27 cellular contexts compared by ENCODE assay signal in genomic region chr9:28620011-28620410, GRCh38.
"Had no signal": no experiment of that assay in that cellular context is flagged by ENCODE, and none has a peak within 500 bp of the region (broad histone marks: within the 10 kb centered on the region; RNA-seq: fewer than 3 reads in every experiment).

No MANE protein-coding gene starts in this region.

- H3K4me3 ChIP-seq: left lung, lower lobe of right lung, skin epidermis, spleen, suprapubic skin, thoracic aorta, tibial nerve, uterus had no signal

- H3K27me3 ChIP-seq: left lung, neutrophil, spleen, suprapubic skin, tibial nerve, uterus had no signal

- H3K4me1 ChIP-seq: left lung, lower lobe of right lung, parathyroid adenoma, spleen, suprapubic skin, tibial nerve, uterus had no signal

- H3K36me3 ChIP-seq: left lung, lower lobe of right lung, neutrophil, spleen, suprapubic skin, thoracic aorta, tibial nerve, uterus had no signal

- H3K9me3 ChIP-seq: neutrophil, suprapubic skin, thoracic aorta, uterus had no signal

- H3K27ac Mint-ChIP-seq: immature natural killer cell; mesothelial cell of epicardium; naive B cell; natural killer cell treated with Interleukin-12 subunit alpha and Interleukin-12 subunit beta and Interleukin-15 and Interleukin-18, amount 100 ng/mL, for 72 hours; stimulated activated effector memory CD8-positive, alpha-beta T cell treated with anti-CD3 and anti-CD28 coated beads, Interleukin-12 subunit alpha, Interleukin-12 subunit beta, amount 100 ng/mL, for 72 hours; stimulated activated naive CD8-positive, alpha-beta T cell treated with anti-CD3 and anti-CD28 coated beads, Interleukin-15, Interleukin-2, amounts not matched to agents 100 ng/mL and 50 ng/mL, for 24 hours; type B pancreatic cell had no signal

- H3K36me3 Mint-ChIP-seq: immature natural killer cell; naive B cell; natural killer cell treated with Interleukin-12 subunit alpha and Interleukin-12 subunit beta and Interleukin-15 and Interleukin-18, amount 100 ng/mL, for 72 hours; stimulated activated effector memory CD8-positive, alpha-beta T cell treated with anti-CD3 and anti-CD28 coated beads, Interleukin-12 subunit alpha, Interleukin-12 subunit beta, amount 100 ng/mL, for 72 hours; type B pancreatic cell had no signal

- H3K27me3 Mint-ChIP-seq: naive B cell; natural killer cell treated with Interleukin-12 subunit alpha and Interleukin-12 subunit beta and Interleukin-15 and Interleukin-18, amount 100 ng/mL, for 72 hours; stimulated activated naive CD8-positive, alpha-beta T cell treated with anti-CD3 and anti-CD28 coated beads, Interleukin-15, Interleukin-2, amounts not matched to agents 100 ng/mL and 50 ng/mL, for 24 hours had no signal

- H3K9me3 Mint-ChIP-seq: type B pancreatic cell had no signal

- H3K79me2 ChIP-seq: parathyroid adenoma had no signal

- H3K9ac ChIP-seq: parathyroid adenoma had no signal

- H3K4me3 Mint-ChIP-seq: immature natural killer cell; mesothelial cell of epicardium; naive B cell; natural killer cell treated with Interleukin-12 subunit alpha and Interleukin-12 subunit beta and Interleukin-15 and Interleukin-18, amount 100 ng/mL, for 72 hours; stimulated activated effector memory CD8-positive, alpha-beta T cell treated with anti-CD3 and anti-CD28 coated beads, Interleukin-12 subunit alpha, Interleukin-12 subunit beta, amount 100 ng/mL, for 72 hours; stimulated activated naive CD8-positive, alpha-beta T cell treated with anti-CD3 and anti-CD28 coated beads, Interleukin-15, Interleukin-2, amounts not matched to agents 100 ng/mL and 50 ng/mL, for 24 hours; type B pancreatic cell had no signal

- H3K4me1 Mint-ChIP-seq: immature natural killer cell; naive B cell; stimulated activated effector memory CD8-positive, alpha-beta T cell treated with anti-CD3 and anti-CD28 coated beads, Interleukin-12 subunit alpha, Interleukin-12 subunit beta, amount 100 ng/mL, for 72 hours had no signal

- ATAC-seq: left colon; left lung; lower lobe of right lung; natural killer cell treated with Interleukin-12 subunit alpha and Interleukin-12 subunit beta and Interleukin-15 and Interleukin-18, amount 100 ng/mL, for 72 hours; right cardiac atrium; sciatic nerve; stimulated activated effector memory CD8-positive, alpha-beta T cell treated with anti-CD3 and anti-CD28 coated beads, Interleukin-12 subunit alpha, Interleukin-12 subunit beta, amount 100 ng/mL, for 72 hours had no signal

- H2AFZ ChIP-seq: parathyroid adenoma had no signal

- DNase-seq: hypothalamus; immature natural killer cell; kidney; left colon; left lung; lower lobe of right lung; mesendoderm; naive B cell; occipital lobe; retina; right cardiac atrium; spleen; stimulated activated CD4-positive, alpha-beta T cell treated with anti-CD3 and anti-CD28 coated beads, Interleukin-4, amount 100 ng/mL, for 24 hours; stimulated activated naive CD4-positive, alpha-beta T cell; uterus had no signal

- H3K27ac ChIP-seq: left lung, lower lobe of right lung, neutrophil, parathyroid adenoma, skin epidermis, spleen, suprapubic skin, thoracic aorta, tibial nerve, uterus had no signal
